1 cellular context compared by ENCODE assay signal in the genomic region with DNA sequence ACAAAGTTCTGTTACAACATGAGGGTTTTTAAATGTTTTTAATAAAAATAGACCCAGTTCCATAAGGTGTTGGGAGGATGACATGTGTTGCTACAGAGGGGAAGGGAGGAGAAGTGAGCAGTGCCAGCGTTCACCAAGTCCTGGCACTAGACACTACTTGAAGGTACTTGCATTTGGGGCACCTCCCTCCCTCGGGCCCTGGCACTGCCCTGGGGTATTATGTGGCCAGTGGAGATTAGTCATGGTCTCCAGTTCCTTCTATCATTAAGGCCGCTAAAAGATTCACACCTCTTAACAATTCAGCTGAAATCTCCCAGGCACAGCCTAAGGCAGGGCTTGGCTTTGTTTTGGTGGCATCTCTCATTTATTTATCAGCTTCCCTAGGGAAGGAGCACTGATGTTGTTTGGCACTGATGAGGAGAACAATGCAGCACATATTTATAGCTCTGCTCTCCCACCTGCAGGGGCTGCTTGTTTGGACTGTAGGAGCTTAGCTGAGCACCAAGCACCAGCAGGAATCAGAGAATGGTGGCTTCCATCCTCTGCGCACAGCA.
TF ChIP-seq lines count a peak whose summit lies in the region.

No MANE protein-coding gene starts in this region.

TF ChIP-seq in WTC11, 78 proteins besides CTCF, POLR2A, EP300 and RAD21 (continued from another document):
- no peak for TF ChIP-seq HMGXB4 (CRISPR knock-in tag; IDR thresholded peaks at IDR 0.05)
- TF ChIP-seq TP53 (CRISPR knock-in tag; IDR thresholded peaks at IDR 0.05), result no peak
- TF ChIP-seq JAZF1 (CRISPR knock-in tag; IDR thresholded peaks at IDR 0.05), result no peak
- TF ChIP-seq, protein P1, sequence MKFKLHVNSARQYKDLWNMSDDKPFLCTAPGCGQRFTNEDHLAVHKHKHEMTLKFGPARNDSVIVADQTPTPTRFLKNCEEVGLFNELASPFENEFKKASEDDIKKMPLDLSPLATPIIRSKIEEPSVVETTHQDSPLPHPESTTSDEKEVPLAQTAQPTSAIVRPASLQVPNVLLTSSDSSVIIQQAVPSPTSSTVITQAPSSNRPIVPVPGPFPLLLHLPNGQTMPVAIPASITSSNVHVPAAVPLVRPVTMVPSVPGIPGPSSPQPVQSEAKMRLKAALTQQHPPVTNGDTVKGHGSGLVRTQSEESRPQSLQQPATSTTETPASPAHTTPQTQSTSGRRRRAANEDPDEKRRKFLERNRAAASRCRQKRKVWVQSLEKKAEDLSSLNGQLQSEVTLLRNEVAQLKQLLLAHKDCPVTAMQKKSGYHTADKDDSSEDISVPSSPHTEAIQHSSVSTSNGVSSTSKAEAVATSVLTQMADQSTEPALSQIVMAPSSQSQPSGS (CRISPR knock-in tag; IDR thresholded peaks at IDR 0.05; ENCODE audit: borderline replicate concordance, low read depth), result no peak
- no peak for TF ChIP-seq ZNF219 (CRISPR knock-in tag; IDR thresholded peaks at IDR 0.05; ENCODE audit: borderline replicate concordance)
- TF ChIP-seq IRF2 (CRISPR knock-in tag; IDR thresholded peaks at IDR 0.05; ENCODE audit: borderline replicate concordance, low read depth), result no peak
- TF ChIP-seq FOXP1 (CRISPR knock-in tag; IDR thresholded peaks at IDR 0.05; ENCODE audit: borderline replicate concordance), result no peak
- TF ChIP-seq, protein P2, sequence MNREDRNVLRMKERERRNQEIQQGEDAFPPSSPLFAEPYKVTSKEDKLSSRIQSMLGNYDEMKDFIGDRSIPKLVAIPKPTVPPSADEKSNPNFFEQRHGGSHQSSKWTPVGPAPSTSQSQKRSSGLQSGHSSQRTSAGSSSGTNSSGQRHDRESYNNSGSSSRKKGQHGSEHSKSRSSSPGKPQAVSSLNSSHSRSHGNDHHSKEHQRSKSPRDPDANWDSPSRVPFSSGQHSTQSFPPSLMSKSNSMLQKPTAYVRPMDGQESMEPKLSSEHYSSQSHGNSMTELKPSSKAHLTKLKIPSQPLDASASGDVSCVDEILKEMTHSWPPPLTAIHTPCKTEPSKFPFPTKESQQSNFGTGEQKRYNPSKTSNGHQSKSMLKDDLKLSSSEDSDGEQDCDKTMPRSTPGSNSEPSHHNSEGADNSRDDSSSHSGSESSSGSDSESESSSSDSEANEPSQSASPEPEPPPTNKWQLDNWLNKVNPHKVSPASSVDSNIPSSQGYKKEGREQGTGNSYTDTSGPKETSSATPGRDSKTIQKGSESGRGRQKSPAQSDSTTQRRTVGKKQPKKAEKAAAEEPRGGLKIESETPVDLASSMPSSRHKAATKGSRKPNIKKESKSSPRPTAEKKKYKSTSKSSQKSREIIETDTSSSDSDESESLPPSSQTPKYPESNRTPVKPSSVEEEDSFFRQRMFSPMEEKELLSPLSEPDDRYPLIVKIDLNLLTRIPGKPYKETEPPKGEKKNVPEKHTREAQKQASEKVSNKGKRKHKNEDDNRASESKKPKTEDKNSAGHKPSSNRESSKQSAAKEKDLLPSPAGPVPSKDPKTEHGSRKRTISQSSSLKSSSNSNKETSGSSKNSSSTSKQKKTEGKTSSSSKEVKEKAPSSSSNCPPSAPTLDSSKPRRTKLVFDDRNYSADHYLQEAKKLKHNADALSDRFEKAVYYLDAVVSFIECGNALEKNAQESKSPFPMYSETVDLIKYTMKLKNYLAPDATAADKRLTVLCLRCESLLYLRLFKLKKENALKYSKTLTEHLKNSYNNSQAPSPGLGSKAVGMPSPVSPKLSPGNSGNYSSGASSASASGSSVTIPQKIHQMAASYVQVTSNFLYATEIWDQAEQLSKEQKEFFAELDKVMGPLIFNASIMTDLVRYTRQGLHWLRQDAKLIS (CRISPR knock-in tag; IDR thresholded peaks at IDR 0.05; ENCODE audit: borderline replicate concordance), result no peak
- TF ChIP-seq HMGA2 (CRISPR knock-in tag; IDR thresholded peaks at IDR 0.05), result no peak
- no peak for TF ChIP-seq USF1 (CRISPR knock-in tag; IDR thresholded peaks at IDR 0.05)
- no peak for TF ChIP-seq ZNF281 (CRISPR knock-in tag; IDR thresholded peaks at IDR 0.05)
- no peak for TF ChIP-seq MLX (CRISPR knock-in tag; IDR thresholded peaks at IDR 0.05)
- TF ChIP-seq EMX1 (CRISPR knock-in tag; IDR thresholded peaks at IDR 0.05), result no peak
- TF ChIP-seq NR1H2 (CRISPR knock-in tag; IDR thresholded peaks at IDR 0.05), result no peak
- no peak for TF ChIP-seq KAT7 (CRISPR knock-in tag; IDR thresholded peaks at IDR 0.05; ENCODE audit: borderline replicate concordance)
- TF ChIP-seq NFATC4 (CRISPR knock-in tag; IDR thresholded peaks at IDR 0.05), result no peak
